ENCODE assay signal across 12 cellular contexts in genomic region chr22:18034076-18034475, GRCh38. TPM values are rescaled to one million over a fixed set of nuclear protein-coding genes. Genes with fewer than 3 reads are reported as not detected.
DNase-seq lines count a peak whose midpoint lies in the region; ATAC-seq and TF ChIP-seq lines count a peak whose summit lies in the region.
"Had no signal": no experiment of that assay in that cellular context is flagged by ENCODE, and none has a peak within 500 bp of the region (broad histone marks: within the 10 kb centered on the region; RNA-seq: fewer than 3 reads in every experiment).

No MANE protein-coding gene starts in this region.

- H3K4me1 ChIP-seq in Karpas-422 (ENCODE audit: low read length) (peaks cover 9% of the 10 kb centered on the region), mammary epithelial cell (ENCODE audit: insufficient read depth, low read length) (peaks cover 52% of the 10 kb centered on the region), muscle layer of duodenum (ENCODE audit: control insufficient read depth in 1 of 2, insufficient read depth in 2 of 2, low read length in 2 of 2) (peaks cover 0 to 9% of the 10 kb centered on the region in 2 donors), thoracic aorta (ENCODE audit: control insufficient read depth in 1 of 2, low read depth in 2 of 2) (peaks cover 5 to 31% of the 10 kb centered on the region in 2 donors)
- H3K4me1 ChIP-seq: prostate gland had no signal

- no peak for ATAC-seq in thoracic aorta (ENCODE audit: insufficient number of reproducible peaks, low FRiP score, low read depth)
- no peak for ATAC-seq in left colon
- no peak for ATAC-seq in HG02970 (IDR thresholded peaks at IDR 0.05; ENCODE audit: low FRiP score, unreplicated experiment)
- ATAC-seq: activated CD8-positive, alpha-beta memory T cell treated with anti-CD3 and anti-CD28 coated beads, Interleukin-2, amount 10 ng/mL, durations not matched to agents 7 days and 5 days had no signal

- no peaks in the 10 kb centered on the region for H3K9me2 ChIP-seq in Karpas-422 (replicated peaks; ENCODE audit: insufficient read depth, low read length)

- H3K4me2 ChIP-seq in Karpas-422 (ENCODE audit: low read depth, low read length, poor library complexity, severe bottlenecking) (no peak overlapping the region), mammary epithelial cell (ENCODE audit: insufficient read depth, low read depth, low read length) (no peak overlapping the region)

- H3K27ac ChIP-seq in Karpas-422 (ENCODE audit: low read length) (no peak overlapping the region), mammary epithelial cell (ENCODE audit: insufficient read depth, low read depth, low read length) (no peak overlapping the region), muscle layer of duodenum (ENCODE audit: low read length) (peak overlapping the region; percentile 78), thoracic aorta (peak overlapping the region; percentile 46 to 68)
- H3K27ac ChIP-seq: prostate gland had no signal

- no peaks in the 10 kb centered on the region for H4K20me1 ChIP-seq in Karpas-422 (ENCODE audit: insufficient read depth, low read depth, low read length)
- H4K20me1 ChIP-seq in mammary epithelial cell (ENCODE audit: insufficient read depth, low read length): no peaks in the 10 kb centered on the region

- CTCF ChIA-PET in mammary epithelial cell (lab: Charles Lee; ENCODE audit: low non-redundant PET): interaction anchor here (0.6 to 0.7 kb wide), 2 partner anchors 42 to 115 kb away, joined by 3 to 7 read pairs; no protein-coding TSS in a partner anchor

- dilution Hi-C loops in mammary epithelial cell (cut with HindIII; ENCODE audit: low sequenced_read_pairs): no loop called here

- in situ Hi-C loops in mammary epithelial cell (cut with MboI; ENCODE audit: low sequenced_read_pairs in 2 of 2): loop anchor here in 1 of 2 donors (5.0 kb wide), 1 partner anchor 38 kb away; no protein-coding TSS in a partner anchor

- no peak overlapping the region for H3K4me3 ChIP-seq in Karpas-422 (ENCODE audit: low read length)
- H3K4me3 ChIP-seq in mammary epithelial cell (replicated peaks in 1 of 3; ENCODE audit: insufficient read depth in 1 of 3, low read depth in 2 of 3, low read length in 3 of 3): no peak overlapping the region
- H3K4me3 ChIP-seq in muscle layer of duodenum (ENCODE audit: low read depth in 1 of 2, low read length in 2 of 2): no peak overlapping the region
- no peak overlapping the region for H3K4me3 ChIP-seq in thoracic aorta
- H3K4me3 ChIP-seq: prostate gland had no signal

- H3K27me3 ChIP-seq in Karpas-422 (ENCODE audit: low read length) (no peaks in the 10 kb centered on the region), mammary epithelial cell (ENCODE audit: insufficient read depth, low read length) (no peaks in the 10 kb centered on the region), muscle layer of duodenum (ENCODE audit: low read depth, low read length) (no peaks in the 10 kb centered on the region), thoracic aorta (replicated peaks; ENCODE audit: insufficient read depth) (no peaks in the 10 kb centered on the region)

- TF ChIP-seq CTCF in mammary epithelial cell (conservative IDR thresholded peaks at IDR 0.05 in 1 of 2, IDR thresholded peaks at IDR 0.05 in 1 of 2; ENCODE audit: extremely low read depth in 1 of 2, insufficient read depth in 1 of 2, low read depth in 1 of 2, low read length in 2 of 2) (no peak), thoracic aorta (IDR thresholded peaks at IDR 0.05) (no peak)

- H3K9me3 ChIP-seq in Karpas-422 (ENCODE audit: low read length) (no peaks in the 10 kb centered on the region), mammary epithelial cell (replicated peaks; ENCODE audit: insufficient read depth, low read length) (no peaks in the 10 kb centered on the region), muscle layer of duodenum (ENCODE audit: control insufficient read depth in 1 of 2, low read length in 2 of 2) (no peaks in the 10 kb centered on the region), thoracic aorta (no peaks in the 10 kb centered on the region)
- H3K9me3 ChIP-seq: prostate gland had no signal

- 97% methylated on average over 3 of the region's 3 CpGs for WGBS in mammary epithelial cell (ENCODE audit: low coverage, missing lambda C conversion rate)

- H3K9ac ChIP-seq in Karpas-422 (ENCODE audit: low read length) (no peak overlapping the region), mammary epithelial cell (ENCODE audit: insufficient read depth, low read length) (no peak overlapping the region)

- no TSS peak for BruUV-seq in mammary epithelial cell (replicated peaks; lab: Mats Ljungman, UMichigan)

- peak; percentile 19 for DNase-seq in Karpas-422
- no peak for DNase-seq in mammary epithelial cell
- no peak for DNase-seq in thoracic aorta (ENCODE audit: low spot score)
- DNase-seq in left colon: no peak
- no peak for DNase-seq in activated gamma-delta T cell treated with Interleukin-2 at 50 U/mL for 16 hours
- DNase-seq: activated CD8-positive, alpha-beta memory T cell treated with anti-CD3 and anti-CD28 coated beads, Interleukin-2, amount 10 ng/mL, durations not matched to agents 7 days and 5 days; CD4-positive, alpha-beta memory T cell; NCI-H1694; substantia nigra had no signal

- H3K36me3 ChIP-seq in Karpas-422 (ENCODE audit: insufficient read depth, low read length) (no peaks in the 10 kb centered on the region), mammary epithelial cell (ENCODE audit: insufficient read depth, low read length) (no peaks in the 10 kb centered on the region), muscle layer of duodenum (ENCODE audit: control insufficient read depth in 1 of 2, insufficient read depth in 2 of 2, low read length in 2 of 2) (no peaks in the 10 kb centered on the region), thoracic aorta (no peaks in the 10 kb centered on the region)
- H3K36me3 ChIP-seq: prostate gland had no signal

- no peaks in the 10 kb centered on the region for H3K79me2 ChIP-seq in Karpas-422 (ENCODE audit: low read length)
- H3K79me2 ChIP-seq in mammary epithelial cell (ENCODE audit: insufficient read depth, low read length): no peaks in the 10 kb centered on the region

- no peak overlapping the region for H2AFZ ChIP-seq in Karpas-422 (ENCODE audit: low read length)
- peak overlapping the region; percentile 41 for H2AFZ ChIP-seq in mammary epithelial cell (ENCODE audit: low read depth, low read length)

- intact Hi-C loops in mammary epithelial cell (cut with micrococcal nuclease): no loop called here
- intact Hi-C loops in left colon (cut with DNase I, micrococcal nuclease): no loop called here

RNA-seq across cellular contexts. Expression of gene MICAL3, which starts 9.7 kb away (rescaled TPM):
- total RNA-seq in Karpas-422 (2014; rRNA removed; shearing (Covaris generic); ENCODE audit: low replicate concordance): 54.9 and 64.1 TPM in 2 replicates
- total RNA-seq in mammary epithelial cell: 100 to 1,000 TPM in 1 of 2 donors, 10 to 100 TPM in 1; 67.2 to 102 TPM
- polyA plus RNA-seq in mammary epithelial cell: 31.3 TPM
- polyA minus RNA-seq in mammary epithelial cell: 110 TPM
- 10 to 100 TPM; 45.2 to 78.0 TPM for total RNA-seq in thoracic aorta
- 100 to 1,000 TPM in 1 of 2 donors, 10 to 100 TPM in 1; 93.6 to 114 TPM for total RNA-seq in left colon

RNA-seq across cellular contexts. Expression of gene PEX26, which starts 43.7 kb away (rescaled TPM):
- 22.4 and 27.5 TPM in 2 replicates for total RNA-seq in Karpas-422 (2014; rRNA removed; shearing (Covaris generic); ENCODE audit: low replicate concordance)
- 10 to 100 TPM; 26.5 to 35.1 TPM for total RNA-seq in mammary epithelial cell
- 20.1 TPM for polyA plus RNA-seq in mammary epithelial cell
- polyA minus RNA-seq in mammary epithelial cell: 62.6 TPM
- total RNA-seq in thoracic aorta: 10 to 100 TPM; 39.1 to 46.0 TPM
- 100 to 1,000 TPM; 128 to 196 TPM for total RNA-seq in left colon

Comparison
In these comparisons a context has a peak if more than half of its experiments do, and no peak if none do; other contexts are left out.
1. H3K27ac ChIP-seq: peak in muscle layer of duodenum (single experiment) and thoracic aorta (2 of 2); none in Karpas-422 (single experiment) and mammary epithelial cell (single experiment).